In genomic region chr17:17443173-17443572, GRCh38 we compare ENCODE assay signal across 1 cellular context.
TF ChIP-seq lines count a peak whose summit lies in the region.

No MANE protein-coding gene starts in this region.

TF ChIP-seq in HepG2, 621 proteins besides CTCF, POLR2A, EP300 and RAD21 (continued from another document):
- peak; percentile 40; the same call in 1 of the 2 replicates for TF ChIP-seq ZNF609 (CRISPR knock-in tag; IDR thresholded peaks at IDR 0.05; ENCODE audit: borderline replicate concordance)
- peak; percentile 97 for TF ChIP-seq FOXA3 (CRISPR knock-in tag; IDR thresholded peaks at IDR 0.05)
- no peak for TF ChIP-seq ZNF574 (CRISPR knock-in tag; IDR thresholded peaks at IDR 0.05)
- no peak for TF ChIP-seq KLF12 (CRISPR knock-in tag; IDR thresholded peaks at IDR 0.05; ENCODE audit: borderline replicate concordance)
- no peak for TF ChIP-seq THRA (CRISPR knock-in tag; IDR thresholded peaks at IDR 0.05; ENCODE audit: borderline replicate concordance)
- TF ChIP-seq FOXA1 (IDR thresholded peaks at IDR 0.05) = no peak
- peak; percentile 90 for TF ChIP-seq FOXA1 (CRISPR knock-in tag; IDR thresholded peaks at IDR 0.05)
- TF ChIP-seq LCORL (IDR thresholded peaks at IDR 0.05) = 0 out of 2 replicates have a peak, but pooled peaks have one; percentile 18
- TF ChIP-seq LCORL (CRISPR knock-in tag; IDR thresholded peaks at IDR 0.05) = peak; percentile 73
- peak; percentile 39; the same call in 1 of the 2 replicates for TF ChIP-seq TCF7 (IDR thresholded peaks at IDR 0.05; ENCODE audit: low read depth)
- TF ChIP-seq GFI1 (CRISPR knock-in tag; IDR thresholded peaks at IDR 0.05; ENCODE audit: borderline replicate concordance) = peak; percentile 79
- TF ChIP-seq RERE (CRISPR knock-in tag; IDR thresholded peaks at IDR 0.05; ENCODE audit: low read depth) = peak; percentile 46; the same call in 1 of the 2 replicates
- no peak for TF ChIP-seq ZFP36 (IDR thresholded peaks at IDR 0.05; ENCODE audit: borderline replicate concordance, low read depth, low read length, partially characterized antibody)
- TF ChIP-seq PATZ1 (CRISPR knock-in tag; IDR thresholded peaks at IDR 0.05) = peak; percentile 90
- no peak for TF ChIP-seq ZFP1 (CRISPR knock-in tag; IDR thresholded peaks at IDR 0.05)
- peak; percentile 82; the same call in 1 of the 2 replicates for TF ChIP-seq SOX5 (CRISPR knock-in tag; IDR thresholded peaks at IDR 0.05; ENCODE audit: borderline replicate concordance)
TF ChIP-seq in HepG2: peak in this region for 61.
